21 cellular contexts compared by ENCODE assay signal in genomic region chr3:2172561-2173171, GRCh38.
"Had no signal": no experiment of that assay in that cellular context is flagged by ENCODE, and none has a peak within 500 bp of the region (broad histone marks: within the 10 kb centered on the region; RNA-seq: fewer than 3 reads in every experiment).

No MANE protein-coding gene starts in this region.

- H3K36me3 Mint-ChIP-seq: activated naive CD4-positive, alpha-beta T cell treated with anti-CD3 and anti-CD28 coated beads, Interleukin-2, amount 50 U/mL, for 24 hours had no signal

- H3K4me1 Mint-ChIP-seq: activated CD4-positive, alpha-beta T cell treated with anti-CD3 and anti-CD28 coated beads for 36 hours; activated naive CD4-positive, alpha-beta T cell treated with anti-CD3 and anti-CD28 coated beads, Interleukin-2, amount 50 U/mL, for 24 hours; immature natural killer cell; nephron; WTC11 had no signal

- H3K4me3 Mint-ChIP-seq: activated CD4-positive, alpha-beta T cell treated with anti-CD3 and anti-CD28 coated beads for 36 hours; activated naive CD4-positive, alpha-beta T cell treated with anti-CD3 and anti-CD28 coated beads, Interleukin-2, amount 50 U/mL, for 24 hours; immature natural killer cell; nephron; WTC11 had no signal

- ATAC-seq: activated CD4-positive, alpha-beta T cell treated with anti-CD3 and anti-CD28 coated beads for 36 hours; heart right ventricle; sciatic nerve; WTC11 had no signal

- H3K27ac Mint-ChIP-seq: activated CD4-positive, alpha-beta T cell treated with anti-CD3 and anti-CD28 coated beads for 36 hours; activated naive CD4-positive, alpha-beta T cell treated with anti-CD3 and anti-CD28 coated beads, Interleukin-2, amount 50 U/mL, for 24 hours; immature natural killer cell; nephron; WTC11 had no signal

- DNase-seq: activated CD4-positive, alpha-beta T cell treated with anti-CD3 and anti-CD28 coated beads for 36 hours; activated CD4-positive, alpha-beta T cell treated with anti-CD3 and anti-CD28 coated beads, Interleukin-2, amount 50 U/mL, for 48 hours; activated gamma-delta T cell; cerebellar nuclear complex; effector CD4-positive, alpha-beta T cell; esophagus squamous epithelium; heart right ventricle; immature natural killer cell; kidney glomerular epithelial cell; left ventricle myocardium inferior; mammary epithelial cell; midbrain; nucleus accumbens; stimulated activated CD4-positive, alpha-beta T cell treated with anti-CD3 and anti-CD28 coated beads, Interleukin-4, amount 100 ng/mL, for 1 hour; stomach; testis; upper lobe of left lung had no signal

- H3K9me3 Mint-ChIP-seq: activated naive CD4-positive, alpha-beta T cell treated with anti-CD3 and anti-CD28 coated beads, Interleukin-2, amount 50 U/mL, for 24 hours had no signal
